In genomic region chr20:515696-516095, GRCh38 we compare ENCODE assay signal across 2 cellular contexts.
TF ChIP-seq lines count a peak whose summit lies in the region.

No MANE protein-coding gene starts in this region.

TF ChIP-seq in A549, 52 proteins besides CTCF, POLR2A, EP300 and RAD21:
- no peak for TF ChIP-seq KDM5A (IDR thresholded peaks at IDR 0.05)
- no peak for TF ChIP-seq ESRRA (IDR thresholded peaks at IDR 0.05; ENCODE audit: borderline replicate concordance, low read length)
- no peak for TF ChIP-seq FOSB (CRISPR knock-in tag; IDR thresholded peaks at IDR 0.05)
- TF ChIP-seq ATOH8 (CRISPR knock-in tag; IDR thresholded peaks at IDR 0.05; ENCODE audit: low read depth): no peak
- no peak for TF ChIP-seq NPAS2 (CRISPR knock-in tag; IDR thresholded peaks at IDR 0.05; ENCODE audit: borderline replicate concordance)
- TF ChIP-seq MAZ (IDR thresholded peaks at IDR 0.05; ENCODE audit: borderline replicate concordance, low read depth, low read length): no peak
- no peak for TF ChIP-seq E2F6 (IDR thresholded peaks at IDR 0.05; ENCODE audit: borderline replicate concordance, low read depth)
- TF ChIP-seq HEYL (CRISPR knock-in tag; IDR thresholded peaks at IDR 0.05): no peak
- no peak for TF ChIP-seq CHD4 (IDR thresholded peaks at IDR 0.05; ENCODE audit: borderline replicate concordance)
- TF ChIP-seq HDAC2 (IDR thresholded peaks at IDR 0.05): no peak
- no peak for TF ChIP-seq RNF2 (IDR thresholded peaks at IDR 0.05; ENCODE audit: borderline replicate concordance, low read depth)
- no peak for TF ChIP-seq SREBF2 (IDR thresholded peaks at IDR 0.05)
- no peak for TF ChIP-seq RCOR1 (IDR thresholded peaks at IDR 0.05; ENCODE audit: low read depth, low read length)
- no peak for TF ChIP-seq HOXB5 (CRISPR knock-in tag; IDR thresholded peaks at IDR 0.05)
- no peak for TF ChIP-seq PHF8 (IDR thresholded peaks at IDR 0.05; ENCODE audit: borderline replicate concordance, low read depth)
- TF ChIP-seq MYC (IDR thresholded peaks at IDR 0.05; ENCODE audit: borderline replicate concordance, low read length): no peak
- no peak for TF ChIP-seq ZNF302 (CRISPR knock-in tag; IDR thresholded peaks at IDR 0.05)

TF ChIP-seq in WTC11, 78 proteins besides CTCF, POLR2A, EP300 and RAD21:
- TF ChIP-seq MAX (CRISPR knock-in tag; IDR thresholded peaks at IDR 0.05) (no peak), ZBTB21 (CRISPR knock-in tag; IDR thresholded peaks at IDR 0.05; ENCODE audit: borderline replicate concordance) (no peak)
